Comparison of ENCODE assay signal across 31 cellular contexts in the genomic region with DNA sequence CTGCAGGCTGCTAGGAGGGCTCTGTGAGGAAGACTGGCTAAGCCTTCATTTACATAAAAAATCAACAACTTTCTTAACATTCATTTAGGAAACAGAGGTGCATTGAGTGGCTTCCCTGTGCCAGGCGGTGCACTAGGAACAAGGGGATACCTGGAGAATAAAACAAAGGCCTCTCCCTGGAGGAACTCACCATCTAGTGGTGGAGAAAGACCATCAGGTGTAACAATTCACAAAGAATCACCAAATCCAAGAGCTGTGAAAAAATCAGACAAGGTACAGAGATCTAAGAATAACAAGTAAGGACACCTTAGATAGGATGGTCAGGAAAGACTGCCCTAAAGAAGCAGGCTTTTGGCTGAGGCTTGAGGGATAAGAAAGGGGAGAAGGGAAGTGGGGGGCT. TPM values are rescaled to one million over a fixed set of nuclear protein-coding genes. Genes with fewer than 3 reads are reported as not detected.
A peak's percentile ranks its signal among the peaks of the same experiment; 100 is the strongest.
DNase-seq lines count a peak whose midpoint lies in the region; ATAC-seq and TF ChIP-seq lines count a peak whose summit lies in the region.
"Had no signal": no experiment of that assay in that cellular context is flagged by ENCODE, and none has a peak within 500 bp of the region (broad histone marks: within the 10 kb centered on the region; RNA-seq: fewer than 3 reads in every experiment).

No MANE protein-coding gene starts in this region.

- no peak for ATAC-seq in RWPE2 (ENCODE audit: low read depth)
- ATAC-seq: activated CD8-positive, alpha-beta T cell treated with anti-CD3 and anti-CD28 coated beads, Interleukin-2, amount 10 ng/mL, durations not matched to agents 7 days and 5 days; activated T-helper 17 cell treated with anti-CD3 and anti-CD28 coated beads, Interleukin-2, amount 50 U/mL, for 72 hours had no signal

- intact Hi-C loops in mammary epithelial cell (cut with micrococcal nuclease): loop anchor here (5.0 kb wide), 1 partner anchor 285 kb away; no protein-coding TSS in a partner anchor
- intact Hi-C loops in MCF 10A (cut with micrococcal nuclease): no loop called here
- intact Hi-C loops in activated CD4-positive, alpha-beta T cell treated with anti-CD3 and anti-CD28 coated beads, Interleukin-2, amount 10 ng/mL, durations not matched to agents 24 days and 14 days (cut with micrococcal nuclease): no loop called here

- H3K4me3 ChIP-seq in mammary epithelial cell (replicated peaks in 1 of 3; ENCODE audit: insufficient read depth in 1 of 3, low read depth in 2 of 3, low read length in 3 of 3) (no peak overlapping the region), RWPE2 (ENCODE audit: severe bottlenecking) (no peak overlapping the region)
- H3K4me3 ChIP-seq: GM23248, PC-9, sigmoid colon, stomach, thyroid gland had no signal

- H3K9ac ChIP-seq in mammary epithelial cell (ENCODE audit: insufficient read depth, low read length): no peak overlapping the region
- H3K9ac ChIP-seq: GM23248 had no signal

- no peak overlapping the region for H3K4me3 Mint-ChIP-seq in MCF 10A (ENCODE audit: unreplicated experiment)
- H3K4me3 Mint-ChIP-seq in activated CD4-positive, alpha-beta T cell treated with anti-CD3 and anti-CD28 coated beads, Interleukin-2, amount 10 ng/mL, durations not matched to agents 24 days and 14 days: no peak overlapping the region
- H3K4me3 Mint-ChIP-seq: activated CD8-positive, alpha-beta T cell treated with anti-CD3 and anti-CD28 coated beads, Interleukin-2, amount 10 ng/mL, durations not matched to agents 7 days and 5 days; activated naive CD4-positive, alpha-beta T cell treated with anti-CD3 and anti-CD28 coated beads, Interleukin-2, amount 10 ng/mL, durations not matched to agents 7 days and 5 days; activated T-helper 17 cell treated with anti-CD3 and anti-CD28 coated beads, Interleukin-2, amount 50 U/mL, for 72 hours; mesothelial cell of epicardium had no signal

- POLR2A ChIA-PET in MCF 10A (lab: Yijun Ruan, JAX): no interaction called here

- in situ Hi-C loops in mammary epithelial cell (cut with MboI; ENCODE audit: low sequenced_read_pairs in 2 of 2): no loop called here

- BruUV-seq in mammary epithelial cell (replicated peaks; lab: Mats Ljungman, UMichigan) (no TSS peak), MCF 10A (replicated peaks; lab: Mats Ljungman, UMichigan) (no TSS peak)

- no peak for TF ChIP-seq CTCF in mammary epithelial cell (conservative IDR thresholded peaks at IDR 0.05 in 1 of 2, IDR thresholded peaks at IDR 0.05 in 1 of 2; ENCODE audit: extremely low read depth in 1 of 2, insufficient read depth in 1 of 2, low read depth in 1 of 2, low read length in 2 of 2)
- no peak for TF ChIP-seq CTCF in MCF 10A (IDR thresholded peaks at IDR 0.05; ENCODE audit: unreplicated experiment)
- no peak for TF ChIP-seq CTCF in RWPE2 (IDR thresholded peaks at IDR 0.05; ENCODE audit: poor library complexity, severe bottlenecking)

- CTCF ChIA-PET in mammary epithelial cell (lab: Charles Lee; ENCODE audit: low non-redundant PET) (no interaction called here), MCF 10A (lab: Yijun Ruan, JAX) (interaction anchor here (0.8 kb wide), 1 partner anchor 362 kb away, joined by 3 read pairs; no protein-coding TSS in a partner anchor)

- H3K9me3 ChIP-seq in mammary epithelial cell (replicated peaks; ENCODE audit: insufficient read depth, low read length) (no peaks in the 10 kb centered on the region), RWPE2 (ENCODE audit: severe bottlenecking) (no peaks in the 10 kb centered on the region)
- H3K9me3 ChIP-seq: BE2C, sigmoid colon, stomach, thyroid gland had no signal

- H3K79me2 ChIP-seq in mammary epithelial cell (ENCODE audit: insufficient read depth, low read length): no peaks in the 10 kb centered on the region

- no peaks in the 10 kb centered on the region for H4K20me1 ChIP-seq in mammary epithelial cell (ENCODE audit: insufficient read depth, low read length)

- H3K4me2 ChIP-seq in mammary epithelial cell (ENCODE audit: insufficient read depth, low read depth, low read length): no peak overlapping the region
- H3K4me2 ChIP-seq: PC-9 had no signal

- no peaks in the 10 kb centered on the region for H3K36me3 Mint-ChIP-seq in MCF 10A (ENCODE audit: insufficient read depth, unreplicated experiment)
- peaks cover 2% of the 10 kb centered on the region for H3K36me3 Mint-ChIP-seq in activated CD4-positive, alpha-beta T cell treated with anti-CD3 and anti-CD28 coated beads, Interleukin-2, amount 10 ng/mL, durations not matched to agents 24 days and 14 days (ENCODE audit: low read depth)
- H3K36me3 Mint-ChIP-seq: activated naive CD4-positive, alpha-beta T cell treated with anti-CD3 and anti-CD28 coated beads, Interleukin-2, amount 10 ng/mL, durations not matched to agents 7 days and 5 days; mesothelial cell of epicardium had no signal

- H3K4me1 Mint-ChIP-seq in MCF 10A (ENCODE audit: insufficient read depth, unreplicated experiment): no peaks in the 10 kb centered on the region
- peaks cover 7% of the 10 kb centered on the region for H3K4me1 Mint-ChIP-seq in activated CD4-positive, alpha-beta T cell treated with anti-CD3 and anti-CD28 coated beads, Interleukin-2, amount 10 ng/mL, durations not matched to agents 24 days and 14 days
- H3K4me1 Mint-ChIP-seq: activated T-helper 17 cell treated with anti-CD3 and anti-CD28 coated beads, Interleukin-2, amount 50 U/mL, for 72 hours had no signal

- H3K27me3 Mint-ChIP-seq in MCF 10A (ENCODE audit: insufficient read depth, unreplicated experiment): no peaks in the 10 kb centered on the region
- no peaks in the 10 kb centered on the region for H3K27me3 Mint-ChIP-seq in activated CD4-positive, alpha-beta T cell treated with anti-CD3 and anti-CD28 coated beads, Interleukin-2, amount 10 ng/mL, durations not matched to agents 24 days and 14 days
- H3K27me3 Mint-ChIP-seq: activated naive CD4-positive, alpha-beta T cell treated with anti-CD3 and anti-CD28 coated beads, Interleukin-2, amount 10 ng/mL, durations not matched to agents 7 days and 5 days; progenitor cell of endocrine pancreas had no signal

- H3K27me3 ChIP-seq in mammary epithelial cell (ENCODE audit: insufficient read depth, low read length): no peaks in the 10 kb centered on the region
- no peaks in the 10 kb centered on the region for H3K27me3 ChIP-seq in RWPE2 (ENCODE audit: insufficient read depth, poor library complexity, severe bottlenecking)
- H3K27me3 ChIP-seq: BE2C, brain microvascular endothelial cell, sigmoid colon, stomach, thyroid gland had no signal

- peak overlapping the region; percentile 30 for H2AFZ ChIP-seq in mammary epithelial cell (ENCODE audit: low read depth, low read length)
- H2AFZ ChIP-seq: GM23248, PC-9 had no signal

- no peaks in the 10 kb centered on the region for H3K9me3 Mint-ChIP-seq in MCF 10A (ENCODE audit: unreplicated experiment)
- peaks cover 7% of the 10 kb centered on the region for H3K9me3 Mint-ChIP-seq in activated CD4-positive, alpha-beta T cell treated with anti-CD3 and anti-CD28 coated beads, Interleukin-2, amount 10 ng/mL, durations not matched to agents 24 days and 14 days
- H3K9me3 Mint-ChIP-seq: mesothelial cell of epicardium had no signal

- no peak overlapping the region for H3K27ac Mint-ChIP-seq in MCF 10A (ENCODE audit: low read depth, unreplicated experiment)
- H3K27ac Mint-ChIP-seq in activated CD4-positive, alpha-beta T cell treated with anti-CD3 and anti-CD28 coated beads, Interleukin-2, amount 10 ng/mL, durations not matched to agents 24 days and 14 days: no peak overlapping the region
- H3K27ac Mint-ChIP-seq: activated CD8-positive, alpha-beta T cell treated with anti-CD3 and anti-CD28 coated beads, Interleukin-2, amount 10 ng/mL, durations not matched to agents 7 days and 5 days; activated naive CD4-positive, alpha-beta T cell treated with anti-CD3 and anti-CD28 coated beads, Interleukin-2, amount 10 ng/mL, durations not matched to agents 7 days and 5 days; activated T-helper 17 cell treated with anti-CD3 and anti-CD28 coated beads, Interleukin-2, amount 50 U/mL, for 72 hours; mesothelial cell of epicardium; progenitor cell of endocrine pancreas had no signal

- H3K36me3 ChIP-seq in mammary epithelial cell (ENCODE audit: insufficient read depth, low read length): no peaks in the 10 kb centered on the region
- H3K36me3 ChIP-seq in RWPE2 (ENCODE audit: low read depth): no peaks in the 10 kb centered on the region
- H3K36me3 ChIP-seq: BE2C, brain microvascular endothelial cell, sigmoid colon, stomach, thyroid gland had no signal

- H3K4me1 ChIP-seq in mammary epithelial cell (ENCODE audit: insufficient read depth, low read length): peaks cover 21% of the 10 kb centered on the region
- H3K4me1 ChIP-seq in RWPE2 (ENCODE audit: insufficient read depth, poor library complexity, severe bottlenecking): peaks cover 13% of the 10 kb centered on the region
- H3K4me1 ChIP-seq: BE2C had no signal

- dilution Hi-C loops in mammary epithelial cell (cut with HindIII; ENCODE audit: low sequenced_read_pairs): no loop called here

- DNase-seq in mammary epithelial cell (no peak), MCF 10A (ENCODE audit: unreplicated experiment) (no peak), RWPE2 (ENCODE audit: low spot score) (no peak), iPS-NIHi7 (ENCODE audit: extremely low spot score) (peak; percentile 37), ecto neural progenitor cell (ENCODE audit: low spot score) (no peak), activated T-cell treated with anti-CD3 and anti-CD28 coated beads for 4 hours (no peak)
- no peak for DNase-seq in activated CD4-positive, alpha-beta T cell treated with anti-CD3 and anti-CD28 coated beads, Interleukin-2, amount 10 ng/mL, durations not matched to agents 24 days and 14 days
- no peak for DNase-seq in activated naive CD4-positive, alpha-beta T cell treated with anti-CD3 and anti-CD28 coated beads, Interleukin-2, amount 50 U/mL, for 16 hours
- DNase-seq: activated CD8-positive, alpha-beta T cell treated with anti-CD3 and anti-CD28 coated beads, Interleukin-2, amount 10 ng/mL, durations not matched to agents 7 days and 5 days; activated naive CD4-positive, alpha-beta T cell treated with anti-CD3 and anti-CD28 coated beads, Interleukin-2, amount 10 ng/mL, durations not matched to agents 7 days and 5 days; amniotic stem cell; BE2C; DMS79 treated with DMSO at 0.1 percent for 48 hours; GF-D8; left ventricle myocardium superior; NCI-H1105; NCI-H1930; NCI-H524 treated with DMSO at 0.1 percent for 48 hours; PC-9; SHP77; sigmoid colon; stimulated activated CD4-positive, alpha-beta T cell treated with anti-CD3 and anti-CD28 coated beads, Interleukin-12 subunit alpha, Interleukin-12 subunit beta, amount 100 ng/mL, for 4 hours; stimulated activated CD4-positive, alpha-beta T cell treated with anti-CD3 and anti-CD28 coated beads, Interleukin-2, amount 100 ng/mL, for 48 hours; stomach; T-helper 2 cell had no signal

- WGBS in mammary epithelial cell (ENCODE audit: low coverage, missing lambda C conversion rate): 54% methylated on average over 1 of the region's 1 CpG

- H3K27ac ChIP-seq in mammary epithelial cell (ENCODE audit: insufficient read depth, low read depth, low read length): peak overlapping the region; percentile 23
- H3K27ac ChIP-seq in RWPE2 (ENCODE audit: poor library complexity, severe bottlenecking): peak overlapping the region; percentile 88
- H3K27ac ChIP-seq: brain microvascular endothelial cell, PC-9, sigmoid colon, stomach, thyroid gland had no signal

RNA-seq across cellular contexts. Expression of a gene that starts 40.3 kb away (rescaled TPM):
- total RNA-seq in mammary epithelial cell (1 to 10 TPM; 2.7 to 6.5 TPM), MCF 10A (2022) (2.2 and 2.6 TPM in 2 replicates)
- polyA plus RNA-seq in mammary epithelial cell: 1.8 TPM
- polyA minus RNA-seq in mammary epithelial cell: 0.47 TPM
- total RNA-seq in activated CD4-positive, alpha-beta T cell treated with anti-CD3 and anti-CD28 coated beads, Interleukin-2, amount 10 ng/mL, durations not matched to agents 24 days and 14 days: 1.1 and 2.1 TPM in 2 replicates
